ENCODE assay signal across 17 cellular contexts in the genomic region with DNA sequence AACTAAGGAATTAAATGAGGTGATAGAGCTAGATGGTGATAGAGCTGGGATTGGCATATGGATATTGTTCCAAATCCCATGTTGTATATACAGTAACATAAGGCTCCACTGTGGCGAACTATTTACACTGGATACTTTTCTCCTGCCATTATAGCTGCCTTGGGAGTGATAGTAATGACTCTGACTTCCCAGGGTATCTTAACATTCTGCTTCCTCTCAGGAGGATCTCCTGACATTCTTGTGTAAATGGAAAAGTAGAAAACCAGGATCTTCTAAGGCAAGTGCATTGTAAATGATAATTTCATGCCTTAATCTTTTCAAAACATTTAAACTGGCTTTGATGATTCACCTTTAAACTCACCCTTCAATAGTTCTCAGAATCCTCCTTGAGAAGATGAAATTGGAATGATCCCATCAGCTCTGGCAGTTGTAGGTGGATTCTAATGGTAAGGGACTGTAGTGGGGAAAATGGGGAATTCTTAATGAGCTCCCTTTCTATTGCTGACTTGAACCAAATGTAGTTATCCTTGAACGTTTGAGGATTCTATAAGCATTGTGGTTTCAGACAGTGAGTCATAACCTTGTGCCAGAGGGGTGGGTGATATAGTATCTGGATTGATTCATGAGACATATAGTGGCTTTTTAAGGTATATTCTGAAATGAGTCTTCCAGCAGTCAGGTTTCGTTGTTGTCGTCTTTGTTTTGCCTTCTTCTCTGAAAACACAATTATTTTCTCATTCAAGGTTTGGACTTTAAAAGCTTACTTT.
DNase-seq lines count a peak whose midpoint lies in the region; ATAC-seq and TF ChIP-seq lines count a peak whose summit lies in the region.
"Had no signal": no experiment of that assay in that cellular context is flagged by ENCODE, and none has a peak within 500 bp of the region (broad histone marks: within the 10 kb centered on the region; RNA-seq: fewer than 3 reads in every experiment).

No MANE protein-coding gene starts in this region.

- no peak overlapping the region for H3K4me3 ChIP-seq in thoracic aorta

- H3K4me1 Mint-ChIP-seq in chondrocyte (ENCODE audit: low read depth) = peaks cover 37% of the 10 kb centered on the region

- peaks cover 1% of the 10 kb centered on the region for H3K36me3 Mint-ChIP-seq in chondrocyte (ENCODE audit: low read depth)

- no peak overlapping the region for H3K4me3 Mint-ChIP-seq in chondrocyte (ENCODE audit: unreplicated experiment)

- TF ChIP-seq CTCF in chondrocyte (IDR thresholded peaks at IDR 0.05) = no peak
- TF ChIP-seq CTCF in thoracic aorta (IDR thresholded peaks at IDR 0.05) = no peak
- no peak for TF ChIP-seq CTCF in GM20000 (IDR thresholded peaks at IDR 0.05; ENCODE audit: extremely low read depth, missing control alignments)

- no peaks in the 10 kb centered on the region for H3K27me3 ChIP-seq in thoracic aorta (replicated peaks; ENCODE audit: insufficient read depth)

- H3K4me1 ChIP-seq in thoracic aorta (ENCODE audit: control insufficient read depth in 1 of 2, low read depth in 2 of 2) = peaks cover 12 to 44% of the 10 kb centered on the region in 2 donors

- H3K9me3 ChIP-seq in thoracic aorta = no peaks in the 10 kb centered on the region

- peaks cover 5% of the 10 kb centered on the region for H3K9me3 Mint-ChIP-seq in chondrocyte (ENCODE audit: low read depth)

- peak overlapping the region; percentile 32 to 82 for H3K27ac ChIP-seq in thoracic aorta
- H3K27ac ChIP-seq: 22Rv1, C4-2B had no signal

- no peak for ATAC-seq in thoracic aorta (ENCODE audit: insufficient number of reproducible peaks, low FRiP score, low read depth)
- ATAC-seq: HCT116, left cardiac atrium had no signal

- peak overlapping the region; percentile 42 for H3K27ac Mint-ChIP-seq in chondrocyte (ENCODE audit: unreplicated experiment)

- H3K36me3 ChIP-seq in thoracic aorta = no peaks in the 10 kb centered on the region

- peak; percentile 15 to 64 for DNase-seq in NOMO-1 (lab: John Stamatoyannopoulos, UW; ENCODE audit: unreplicated experiment in 2 of 2)
- no peak for DNase-seq in NOMO-1 treated with dmso at 0.1 percent for 144 hours (lab: John Stamatoyannopoulos, UW; ENCODE audit: unreplicated experiment)
- DNase-seq in RPMI7951 (ENCODE audit: low read depth) = peak; percentile 58
- DNase-seq in chondrocyte (ENCODE audit: low spot score) = no peak
- no peak for DNase-seq in thoracic aorta (ENCODE audit: low spot score)
- no peak for DNase-seq in HPDE6-E6E7 (ENCODE audit: extremely low spot score)
- DNase-seq in kidney tubule cell (ENCODE audit: low spot score) = no peak
- DNase-seq in GM20000 (ENCODE audit: low spot score) = no peak
- DNase-seq: activated CD4-positive, alpha-beta T cell treated with anti-CD3 and anti-CD28 coated beads, Interleukin-2, amount 50 U/mL, for 4 hours; activated T-cell treated with anti-CD3 and anti-CD28 coated beads, Interleukin-2, amount 50 U/mL, for 48 hours; DMS79; KG1; left cardiac atrium; posterior cingulate gyrus had no signal

- H3K27me3 Mint-ChIP-seq in chondrocyte (ENCODE audit: low read depth) = no peaks in the 10 kb centered on the region

Comparison
In these comparisons a context has a peak if more than half of its experiments do, and no peak if none do; other contexts are left out.
1. DNase-seq: peak in NOMO-1 (2 of 2) and RPMI7951 (single experiment); none in NOMO-1 treated with dmso at 0.1 percent for 144 hours (single experiment), chondrocyte (single experiment), thoracic aorta (single experiment), HPDE6-E6E7 (single experiment), kidney tubule cell (single experiment) and GM20000 (single experiment).